ENCODE assay signal across 13 cellular contexts in genomic region chr7:39357648-39358047, GRCh38.
A peak's percentile ranks its signal among the peaks of the same experiment; 100 is the strongest.
DNase-seq lines count a peak whose midpoint lies in the region; ATAC-seq, FAIRE-seq and TF ChIP-seq lines count a peak whose summit lies in the region.
"Had no signal": no experiment of that assay in that cellular context is flagged by ENCODE, and none has a peak within 500 bp of the region (broad histone marks: within the 10 kb centered on the region; RNA-seq: fewer than 3 reads in every experiment).

No MANE protein-coding gene starts in this region.

- POLR2A ChIA-PET in activated CD4-positive, alpha-beta memory T cell treated with anti-CD3 and anti-CD28 coated beads for 36 hours (lab: Charles Lee), result no interaction called here
- POLR2A ChIA-PET in activated CD4-positive, alpha-beta memory T cell treated with anti-CD3 and anti-CD28 coated beads, Interleukin-2, amount 10 ng/mL, durations not matched to agents 7 days and 5 days (lab: Charles Lee), result no interaction called here
- POLR2A ChIA-PET in H1 (lab: Charles Lee; ENCODE audit: partially characterized antibody), result no interaction called here

- no peak overlapping the region for H3K27ac Mint-ChIP-seq in activated CD4-positive, alpha-beta memory T cell treated with anti-CD3 and anti-CD28 coated beads for 36 hours
- no peak overlapping the region for H3K27ac Mint-ChIP-seq in activated CD4-positive, alpha-beta memory T cell treated with anti-CD3 and anti-CD28 coated beads, Interleukin-2, amount 10 ng/mL, durations not matched to agents 7 days and 5 days
- peak overlapping the region; percentile 84 for H3K27ac Mint-ChIP-seq in progenitor cell of endocrine pancreas
- H3K27ac Mint-ChIP-seq: CD4-positive, alpha-beta T cell had no signal

- no peaks in the 10 kb centered on the region for H3K79me2 ChIP-seq in Loucy (ENCODE audit: insufficient read depth, low read length)
- no peaks in the 10 kb centered on the region for H3K79me2 ChIP-seq in H1 (ENCODE audit: control insufficient read depth in 1 of 2, insufficient read depth in 2 of 2, low read length in 2 of 2)

- no peak overlapping the region for H3K18ac ChIP-seq in H1 (ENCODE audit: extremely low read depth, low read length)

- H4K5ac ChIP-seq in H1 (ENCODE audit: insufficient read length, low read depth, low read length), result no peak overlapping the region

- H4K8ac ChIP-seq in H1 (ENCODE audit: extremely low read depth, insufficient read depth, low read length), result no peak overlapping the region

- TF ChIP-seq CTCF in Loucy (conservative IDR thresholded peaks at IDR 0.05; ENCODE audit: low read length) (peak; percentile 72), H1 (IDR thresholded peaks at IDR 0.05; ENCODE audit: control extremely low read depth in 1 of 3, insufficient read depth in 1 of 3, low read depth in 1 of 3, low read length in 3 of 3) (peak; percentile 68 to 74 (median 72)), progenitor cell of endocrine pancreas (IDR thresholded peaks at IDR 0.05; ENCODE audit: unreplicated experiment) (peak; percentile 48)

- TF ChIP-seq EP300 in H1 (IDR thresholded peaks at IDR 0.05; ENCODE audit: borderline replicate concordance in 1 of 2, low read depth in 2 of 2, low read length in 2 of 2), result no peak

- H2BK12ac ChIP-seq in H1 (ENCODE audit: low read depth, low read length), result no peak overlapping the region

- H3K36me3 Mint-ChIP-seq in activated CD4-positive, alpha-beta memory T cell treated with anti-CD3 and anti-CD28 coated beads for 36 hours, result no peaks in the 10 kb centered on the region
- H3K36me3 Mint-ChIP-seq in activated CD4-positive, alpha-beta memory T cell treated with anti-CD3 and anti-CD28 coated beads, Interleukin-2, amount 10 ng/mL, durations not matched to agents 7 days and 5 days (ENCODE audit: low read depth), result no peaks in the 10 kb centered on the region
- H3K36me3 Mint-ChIP-seq in progenitor cell of endocrine pancreas (ENCODE audit: insufficient read depth), result no peaks in the 10 kb centered on the region

- H3K56ac ChIP-seq in H1 (replicated peaks; ENCODE audit: insufficient read length, low read depth, low read length), result no peak overlapping the region

- H2BK15ac ChIP-seq in H1 (ENCODE audit: low read length), result no peak overlapping the region

- no peak for TF ChIP-seq POLR2A in H1 (IDR thresholded peaks at IDR 0.05; ENCODE audit: control extremely low read depth in 1 of 2, low read depth in 2 of 2, low read length in 2 of 2)

- H3K27me3 ChIP-seq in Loucy (ENCODE audit: insufficient read depth, low read length, poor library complexity, severe bottlenecking), result no peaks in the 10 kb centered on the region
- no peaks in the 10 kb centered on the region for H3K27me3 ChIP-seq in H1 (replicated peaks in 1 of 4; ENCODE audit: control insufficient read depth in 3 of 4, extremely low read depth in 1 of 4, insufficient read depth in 3 of 4, low read length in 3 of 4)
- H3K27me3 ChIP-seq: adrenal gland had no signal

- H3K4me3 ChIP-seq in Loucy (ENCODE audit: low read length, poor library complexity, severe bottlenecking) (no peak overlapping the region), H1 (ENCODE audit: extremely low read depth in 1 of 4, insufficient read depth in 2 of 4, low read depth in 3 of 4, low read length in 4 of 4) (no peak overlapping the region)
- H3K4me3 ChIP-seq: adrenal gland had no signal

- H3K23me2 ChIP-seq in H1 (ENCODE audit: low read depth, low read length), result no peaks in the 10 kb centered on the region; the same call in 1 of the 2 replicates

- H3K79me1 ChIP-seq in H1 (ENCODE audit: low read depth, low read length), result no peaks in the 10 kb centered on the region

- H3K9me3 Mint-ChIP-seq in activated CD4-positive, alpha-beta memory T cell treated with anti-CD3 and anti-CD28 coated beads for 36 hours, result no peaks in the 10 kb centered on the region
- H3K9me3 Mint-ChIP-seq in activated CD4-positive, alpha-beta memory T cell treated with anti-CD3 and anti-CD28 coated beads, Interleukin-2, amount 10 ng/mL, durations not matched to agents 7 days and 5 days, result no peaks in the 10 kb centered on the region
- H3K9me3 Mint-ChIP-seq in progenitor cell of endocrine pancreas (ENCODE audit: low read depth), result no peaks in the 10 kb centered on the region
- H3K9me3 Mint-ChIP-seq: CD4-positive, alpha-beta T cell had no signal

- H2BK5ac ChIP-seq in H1 (ENCODE audit: low read depth, low read length), result no peak overlapping the region

- H3K9ac ChIP-seq in Loucy (ENCODE audit: low read depth, low read length, poor library complexity, severe bottlenecking) (no peak overlapping the region), H1 (replicated peaks in 1 of 4; ENCODE audit: extremely low read depth in 1 of 4, low read depth in 3 of 4, low read length in 3 of 4) (no peak overlapping the region)

- H3K4me1 Mint-ChIP-seq in activated CD4-positive, alpha-beta memory T cell treated with anti-CD3 and anti-CD28 coated beads for 36 hours (ENCODE audit: low read depth), result peaks cover 9% of the 10 kb centered on the region
- peaks cover 4% of the 10 kb centered on the region for H3K4me1 Mint-ChIP-seq in activated CD4-positive, alpha-beta memory T cell treated with anti-CD3 and anti-CD28 coated beads, Interleukin-2, amount 10 ng/mL, durations not matched to agents 7 days and 5 days
- peaks cover 12% of the 10 kb centered on the region for H3K4me1 Mint-ChIP-seq in progenitor cell of endocrine pancreas (ENCODE audit: low read depth)

- H3K23ac ChIP-seq in H1 (ENCODE audit: insufficient read length), result no peak overlapping the region

- no peak overlapping the region for H3K14ac ChIP-seq in H1 (ENCODE audit: insufficient read length)

- intact Hi-C loops in activated CD4-positive, alpha-beta memory T cell treated with anti-CD3 and anti-CD28 coated beads for 36 hours (cut with micrococcal nuclease), result no loop called here
- intact Hi-C loops in head of caudate nucleus (cut with DNase I), result no loop called here

- no peak overlapping the region for H2BK20ac ChIP-seq in H1 (ENCODE audit: low read length)

- H3K9me3 ChIP-seq in Loucy (ENCODE audit: insufficient read depth, low read depth, low read length) (no peaks in the 10 kb centered on the region), H1 (ENCODE audit: insufficient read depth in 2 of 2, low read depth in 1 of 2, low read length in 1 of 2) (no peaks in the 10 kb centered on the region)
- H3K9me3 ChIP-seq: adrenal gland had no signal

- no peaks in the 10 kb centered on the region for H3K27me3 Mint-ChIP-seq in activated CD4-positive, alpha-beta memory T cell treated with anti-CD3 and anti-CD28 coated beads for 36 hours
- H3K27me3 Mint-ChIP-seq in activated CD4-positive, alpha-beta memory T cell treated with anti-CD3 and anti-CD28 coated beads, Interleukin-2, amount 10 ng/mL, durations not matched to agents 7 days and 5 days, result peaks cover 9% of the 10 kb centered on the region
- no peaks in the 10 kb centered on the region for H3K27me3 Mint-ChIP-seq in progenitor cell of endocrine pancreas
- H3K27me3 Mint-ChIP-seq: CD4-positive, alpha-beta T cell had no signal

- no peaks in the 10 kb centered on the region for H3K9me2 ChIP-seq in Loucy (replicated peaks; ENCODE audit: low read depth, low read length)

- no peak overlapping the region for H3K27ac ChIP-seq in H1 (ENCODE audit: low read depth, low read length)
- H3K27ac ChIP-seq: adrenal gland, epithelial cell of prostate had no signal

- H3K4me3 Mint-ChIP-seq in activated CD4-positive, alpha-beta memory T cell treated with anti-CD3 and anti-CD28 coated beads for 36 hours, result no peak overlapping the region
- H3K4me3 Mint-ChIP-seq in activated CD4-positive, alpha-beta memory T cell treated with anti-CD3 and anti-CD28 coated beads, Interleukin-2, amount 10 ng/mL, durations not matched to agents 7 days and 5 days, result no peak overlapping the region
- H3K4me3 Mint-ChIP-seq in progenitor cell of endocrine pancreas (ENCODE audit: low read depth), result no peak overlapping the region
- H3K4me3 Mint-ChIP-seq: CD4-positive, alpha-beta T cell had no signal

- H3K4me1 ChIP-seq in Loucy (ENCODE audit: insufficient read depth, low read length, poor library complexity, severe bottlenecking), result no peaks in the 10 kb centered on the region
- H3K4me1 ChIP-seq in H1 (replicated peaks in 1 of 4; ENCODE audit: control insufficient read depth in 3 of 4, insufficient read depth in 4 of 4, low read length in 3 of 4), result peaks cover 0 to 16% (median 7%) of the 10 kb centered on the region in 4 experiments; a peak in 5 of 7 replicates
- H3K4me1 ChIP-seq: adrenal gland had no signal

- CTCF ChIA-PET in activated CD4-positive, alpha-beta memory T cell treated with anti-CD3 and anti-CD28 coated beads for 36 hours (lab: Charles Lee), result interaction anchor here (1.0 kb wide), 1 partner anchor 16 kb away, joined by 3 read pairs; no protein-coding TSS in a partner anchor
- CTCF ChIA-PET in activated CD4-positive, alpha-beta memory T cell treated with anti-CD3 and anti-CD28 coated beads, Interleukin-2, amount 10 ng/mL, durations not matched to agents 7 days and 5 days (lab: Charles Lee), result no interaction called here
- CTCF ChIA-PET in H1 (lab: Charles Lee; ENCODE audit: partially characterized antibody), result interaction anchor here (0.6 to 2.7 kb wide), 32 partner anchors 9 to 422 kb away, joined by 3 to 15 read pairs (median 3); no protein-coding TSS in a partner anchor

- H4K20me1 ChIP-seq in Loucy (ENCODE audit: insufficient read depth, low read length, poor library complexity, severe bottlenecking) (no peaks in the 10 kb centered on the region), H1 (replicated peaks in 1 of 2; ENCODE audit: control insufficient read depth in 1 of 2, insufficient read depth in 2 of 2, low read length in 2 of 2) (no peaks in the 10 kb centered on the region)

- DNase-seq in activated CD4-positive, alpha-beta memory T cell treated with anti-CD3 and anti-CD28 coated beads for 36 hours, result peak; percentile 10
- no peak for DNase-seq in activated CD4-positive, alpha-beta memory T cell treated with anti-CD3 and anti-CD28 coated beads, Interleukin-2, amount 10 ng/mL, durations not matched to agents 7 days and 5 days
- DNase-seq in H1 (ENCODE audit: low read depth in 1 of 2, low spot score in 2 of 2) (peak in 1 of 2 experiments; percentile 78), progenitor cell of endocrine pancreas (ENCODE audit: low spot score, unreplicated experiment) (no peak), head of caudate nucleus (no peak), NCI-H2171 treated with DMSO at 0.1 percent for 48 hours (lab: John Stamatoyannopoulos, UW) (no peak)
- DNase-seq: adrenal gland; CD4-positive, alpha-beta T cell; left ventricle myocardium superior; NCI-H1105 treated with DMSO at 0.1 percent for 48 hours had no signal

- no peak overlapping the region for H4K91ac ChIP-seq in H1 (replicated peaks; ENCODE audit: insufficient read length, low read length)

- FAIRE-seq in H1 (lab: Jason Lieb, UNC), result peak; percentile 50

- H3K36me3 ChIP-seq in Loucy (ENCODE audit: insufficient read depth, low read length) (no peaks in the 10 kb centered on the region), H1 (ENCODE audit: control insufficient read depth in 2 of 4, insufficient read depth in 4 of 4, low read length in 3 of 4) (no peaks in the 10 kb centered on the region)
- H3K36me3 ChIP-seq: adrenal gland had no signal

- H3K4me2 ChIP-seq in Loucy (ENCODE audit: low read depth, low read length, poor library complexity, severe bottlenecking), result no peak overlapping the region
- H3K4me2 ChIP-seq in H1 (ENCODE audit: insufficient read depth in 1 of 2, low read depth in 2 of 2, low read length in 2 of 2), result no peak overlapping the region

- no peaks in the 10 kb centered on the region for H3F3A ChIP-seq in Loucy (ENCODE audit: low read depth)

- H2BK120ac ChIP-seq in H1 (replicated peaks; ENCODE audit: low read depth, low read length), result no peak overlapping the region

- no peak overlapping the region for H3K4ac ChIP-seq in H1 (replicated peaks; ENCODE audit: insufficient read length, low read depth, low read length)

- peak; percentile 57 to 71 for TF ChIP-seq RAD21 in H1 (IDR thresholded peaks at IDR 0.05 in 1 of 2, conservative IDR thresholded peaks at IDR 0.05 in 1 of 2; ENCODE audit: low read depth in 2 of 2, low read length in 2 of 2)

- no peak overlapping the region for H2AK5ac ChIP-seq in H1 (ENCODE audit: low read depth, low read length)

- ATAC-seq in HG02763 (IDR thresholded peaks at IDR 0.05; ENCODE audit: unreplicated experiment), result no peak
- ATAC-seq: left ventricle myocardium superior had no signal

- H2AFZ ChIP-seq in Loucy (ENCODE audit: low read length) (no peak overlapping the region), H1 (ENCODE audit: low read length) (no peak overlapping the region)

- 25% methylated on average over 3 of the region's 3 CpGs; no CpG with 5 or more reads in 1 of the 2 experiments for WGBS in H1 (ENCODE audit: extremely low coverage in 1 of 2, insufficient coverage in 1 of 2, insufficient read length in 1 of 2, insufficient replicate concordance in 2 of 2, low coverage in 1 of 2, low lambda C conversion rate in 2 of 2, missing lambda C conversion rate in 1 of 2), 2 experiments
